1 cellular context compared by ENCODE assay signal in genomic region chr13:78787189-78787588, GRCh38.
TF ChIP-seq lines count a peak whose summit lies in the region.

No MANE protein-coding gene starts in this region.

TF ChIP-seq in WTC11, 78 proteins besides CTCF, POLR2A, EP300 and RAD21 (continued from another document):
- no peak for TF ChIP-seq ARID4B (CRISPR knock-in tag; IDR thresholded peaks at IDR 0.05; ENCODE audit: borderline replicate concordance)
- TF ChIP-seq ESRRA (CRISPR knock-in tag; IDR thresholded peaks at IDR 0.05; ENCODE audit: borderline replicate concordance): no peak
- TF ChIP-seq PRDM15 (CRISPR knock-in tag; IDR thresholded peaks at IDR 0.05): no peak
- TF ChIP-seq ZSCAN18 (CRISPR knock-in tag; IDR thresholded peaks at IDR 0.05): no peak
- no peak for TF ChIP-seq ZNF281 (CRISPR knock-in tag; IDR thresholded peaks at IDR 0.05)
- no peak for TF ChIP-seq ELF4 (CRISPR knock-in tag; IDR thresholded peaks at IDR 0.05; ENCODE audit: low read depth)
- no peak for TF ChIP-seq SMAD3 (CRISPR knock-in tag; IDR thresholded peaks at IDR 0.05; ENCODE audit: borderline replicate concordance)
